ENCODE assay signal across 12 cellular contexts in the genomic region with DNA sequence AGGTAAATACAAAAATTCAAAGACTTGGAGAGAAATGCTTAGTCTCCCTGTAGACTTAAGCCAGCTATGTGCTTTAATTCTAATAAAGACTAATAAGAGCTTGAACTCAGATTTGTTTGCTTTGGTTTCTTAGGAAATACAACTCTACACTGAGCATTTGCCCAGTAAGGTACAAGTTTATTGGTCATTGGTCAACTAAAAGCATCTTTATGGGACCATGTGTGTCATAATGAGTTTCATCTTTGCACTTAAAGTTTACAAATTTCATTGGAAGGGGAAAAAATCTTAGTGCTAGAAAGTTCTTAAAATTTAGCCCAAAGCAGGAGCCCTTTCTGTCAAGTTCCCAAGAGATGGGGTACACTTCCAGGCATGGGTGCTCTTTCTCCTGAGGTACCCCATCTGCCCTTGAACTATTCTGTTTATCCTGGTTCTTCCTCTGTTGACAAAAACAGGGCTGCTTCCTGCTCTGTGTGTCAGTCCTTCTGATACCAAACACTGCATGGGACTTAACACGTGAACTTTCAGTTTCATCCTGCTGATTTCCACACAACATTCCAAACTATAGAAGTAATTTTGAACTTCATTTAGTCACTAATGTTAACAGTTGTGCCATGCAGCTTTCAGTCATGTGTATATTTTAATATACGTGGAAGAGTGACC.
DNase-seq lines count a peak whose midpoint lies in the region; ATAC-seq and TF ChIP-seq lines count a peak whose summit lies in the region.
"Had no signal": no experiment of that assay in that cellular context is flagged by ENCODE, and none has a peak within 500 bp of the region (broad histone marks: within the 10 kb centered on the region; RNA-seq: fewer than 3 reads in every experiment).

No MANE protein-coding gene starts in this region.

- no peaks in the 10 kb centered on the region for H3K79me2 ChIP-seq in GM23248 (ENCODE audit: insufficient read depth)

- H2AFZ ChIP-seq in GM23248: peak overlapping the region; percentile 73

- H3F3A ChIP-seq in GM23248 (ENCODE audit: insufficient read depth): peaks cover 10% of the 10 kb centered on the region; the same call in 1 of the 2 replicates

- H3K9me3 ChIP-seq in GM23248 (ENCODE audit: low read depth) (no peaks in the 10 kb centered on the region), colonic mucosa (no peaks in the 10 kb centered on the region), tibial artery (no peaks in the 10 kb centered on the region)
- no peaks in the 10 kb centered on the region for H3K9me3 ChIP-seq in CD8-positive, alpha-beta memory T cell (ENCODE audit: low read length)

- H3K27me3 Mint-ChIP-seq in CD8-positive, alpha-beta memory T cell: peaks cover 0 to 4% of the 10 kb centered on the region in 2 donors
- H3K27me3 Mint-ChIP-seq: dendritic cell treated with granulocyte-macrophage colony-stimulating factor and Interleukin-4, amounts not matched to agents 40 ng/mL and 50 ng/mL, for 4 days had no signal

- CTCF ChIA-PET in CD8-positive, alpha-beta memory T cell (lab: Charles Lee): no interaction called here

- H4K20me1 ChIP-seq in GM23248 (ENCODE audit: insufficient read depth): no peaks in the 10 kb centered on the region

- TF ChIP-seq CTCF in colonic mucosa (IDR thresholded peaks at IDR 0.05) (no peak), tibial artery (IDR thresholded peaks at IDR 0.05) (no peak)

- H3K27ac ChIP-seq in GM23248: peak overlapping the region; percentile 85
- peak overlapping the region; percentile 24 for H3K27ac ChIP-seq in colonic mucosa
- peak overlapping the region; percentile 86 to 88 for H3K27ac ChIP-seq in tibial artery
- H3K27ac ChIP-seq in CD8-positive, alpha-beta memory T cell (ENCODE audit: low read depth, low read length): no peak overlapping the region

- no peak for ATAC-seq in GM18858 (IDR thresholded peaks at IDR 0.05; ENCODE audit: unreplicated experiment)

- in situ Hi-C loops in GM23248 (cut with MboI): no loop called here

- peak overlapping the region; percentile 71 for H3K9ac ChIP-seq in GM23248
- no peak overlapping the region for H3K9ac ChIP-seq in colonic mucosa (ENCODE audit: low read depth in 2 of 2, low read length in 2 of 2)

- H3K9me3 Mint-ChIP-seq in CD8-positive, alpha-beta memory T cell: peaks cover 0 to 2% (median 0%) of the 10 kb centered on the region in 5 donors
- H3K9me3 Mint-ChIP-seq: activated CD4-positive, alpha-beta memory T cell treated with anti-CD3 and anti-CD28 coated beads for 36 hours had no signal

- no peaks in the 10 kb centered on the region for H3K36me3 Mint-ChIP-seq in CD8-positive, alpha-beta memory T cell
- H3K36me3 Mint-ChIP-seq: activated CD4-positive, alpha-beta memory T cell treated with anti-CD3 and anti-CD28 coated beads for 36 hours had no signal

- POLR2A ChIA-PET in CD8-positive, alpha-beta memory T cell (lab: Charles Lee): no interaction called here

- H3K36me3 ChIP-seq in GM23248 (ENCODE audit: low read depth) (no peaks in the 10 kb centered on the region), colonic mucosa (no peaks in the 10 kb centered on the region), tibial artery (peaks cover 0 to 5% (median 5%) of the 10 kb centered on the region in 3 donors)
- H3K36me3 ChIP-seq in CD8-positive, alpha-beta memory T cell (ENCODE audit: insufficient read depth, low read length): no peaks in the 10 kb centered on the region

- H3K27me3 ChIP-seq in GM23248 (replicated peaks; ENCODE audit: insufficient read depth) (no peaks in the 10 kb centered on the region), colonic mucosa (no peaks in the 10 kb centered on the region), tibial artery (no peaks in the 10 kb centered on the region)
- H3K27me3 ChIP-seq in CD8-positive, alpha-beta memory T cell (ENCODE audit: insufficient read depth, low read length, poor library complexity, severe bottlenecking): no peaks in the 10 kb centered on the region

- H3K4me1 ChIP-seq in GM23248 (ENCODE audit: insufficient read depth) (peaks cover 18% of the 10 kb centered on the region), colonic mucosa (no peaks in the 10 kb centered on the region), tibial artery (peaks cover 0 to 41% (median 15%) of the 10 kb centered on the region in 4 donors)
- no peaks in the 10 kb centered on the region for H3K4me1 ChIP-seq in CD8-positive, alpha-beta memory T cell (ENCODE audit: insufficient read depth, low read length)

- H3K4me3 Mint-ChIP-seq in CD8-positive, alpha-beta memory T cell: no peak overlapping the region
- H3K4me3 Mint-ChIP-seq: activated CD4-positive, alpha-beta memory T cell treated with anti-CD3 and anti-CD28 coated beads for 36 hours; dendritic cell treated with granulocyte-macrophage colony-stimulating factor and Interleukin-4, amounts not matched to agents 40 ng/mL and 50 ng/mL, for 4 days had no signal

- H3K4me1 Mint-ChIP-seq in CD8-positive, alpha-beta memory T cell: no peaks in the 10 kb centered on the region

- H3K4me2 ChIP-seq in GM23248 (ENCODE audit: unreplicated experiment): peak overlapping the region; percentile 83

- H3K4me3 ChIP-seq in GM23248 (peak overlapping the region; percentile 48), colonic mucosa (no peak overlapping the region), tibial artery (no peak overlapping the region)
- H3K4me3 ChIP-seq in CD8-positive, alpha-beta memory T cell (ENCODE audit: low read length): no peak overlapping the region

- H3K27ac Mint-ChIP-seq in CD8-positive, alpha-beta memory T cell: no peak overlapping the region
- H3K27ac Mint-ChIP-seq: activated CD4-positive, alpha-beta memory T cell treated with anti-CD3 and anti-CD28 coated beads for 36 hours; dendritic cell treated with granulocyte-macrophage colony-stimulating factor and Interleukin-4, amounts not matched to agents 40 ng/mL and 50 ng/mL, for 4 days had no signal

- peak; percentile 90 for DNase-seq in GM23248
- no peak for DNase-seq in colonic mucosa
- DNase-seq in hepatic stellate cell (ENCODE audit: low spot score): peak; percentile 55
- no peak for DNase-seq in tibial artery
- no peak for DNase-seq in NCI-H128 (lab: John Stamatoyannopoulos, UW; ENCODE audit: unreplicated experiment)
- DNase-seq in CD8-positive, alpha-beta memory T cell: no peak
- no peak for DNase-seq in stimulated activated CD4-positive, alpha-beta T cell treated with anti-CD3 and anti-CD28 coated beads, Interleukin-1b, Interleukin-23, amount 100 ng/mL, for 48 hours
- DNase-seq: activated CD4-positive, alpha-beta memory T cell treated with anti-CD3 and anti-CD28 coated beads for 36 hours; activated effector memory CD4-positive, alpha-beta T cell treated with anti-CD3 and anti-CD28 coated beads, Interleukin-2, amount 50 U/mL, for 16 hours; NCI-H2029 had no signal

- 0 to 5% methylated on average over 2 of the region's 2 CpGs for WGBS in GM23248 (ENCODE audit: low coverage in 1 of 2, low lambda C conversion rate in 2 of 2, missing lambda C conversion rate in 2 of 2), 2 experiments

- intact Hi-C loops in colonic mucosa (cut with DNase I) (no loop called here), tibial artery (cut with DNase I; ENCODE audit: low total_unique reads) (loop anchor here (10.0 kb wide), 1 partner anchor 64 kb away; no protein-coding TSS in a partner anchor)

- no peaks in the 10 kb centered on the region for H3K9me2 ChIP-seq in GM23248 (ENCODE audit: insufficient read depth)

Comparison
In these comparisons a context has a peak if more than half of its experiments do, and no peak if none do; other contexts are left out.
1. DNase-seq: peak in GM23248 (single experiment) and hepatic stellate cell (single experiment); none in colonic mucosa (single experiment), tibial artery (0 of 2), NCI-H128 (single experiment), CD8-positive, alpha-beta memory T cell (0 of 5) and stimulated activated CD4-positive, alpha-beta T cell treated with anti-CD3 and anti-CD28 coated beads, Interleukin-1b, Interleukin-23, amount 100 ng/mL, for 48 hours (single experiment).